ENCODE assay signal across 15 cellular contexts in genomic region chr6:45032426-45032825, GRCh38.
DNase-seq lines count a peak whose midpoint lies in the region; FAIRE-seq and TF ChIP-seq lines count a peak whose summit lies in the region.
"Had no signal": no experiment of that assay in that cellular context is flagged by ENCODE, and none has a peak within 500 bp of the region (broad histone marks: within the 10 kb centered on the region; RNA-seq: fewer than 3 reads in every experiment).

No MANE protein-coding gene starts in this region.

- no peak overlapping the region for H2BK15ac ChIP-seq in H1 (ENCODE audit: low read length)

- H3K27me3 Mint-ChIP-seq in CD14-positive monocyte (ENCODE audit: low read depth in 3 of 3): peaks cover 0 to 2% (median 2%) of the 10 kb centered on the region in 3 donors
- H3K27me3 Mint-ChIP-seq: CD4-positive, alpha-beta T cell had no signal

- no peak overlapping the region for H3K4ac ChIP-seq in H1 (replicated peaks; ENCODE audit: insufficient read length, low read depth, low read length)

- H3K4me3 Mint-ChIP-seq in CD14-positive monocyte: no peak overlapping the region
- H3K4me3 Mint-ChIP-seq: CD4-positive, alpha-beta T cell; H9 had no signal

- intact Hi-C loops in CD14-positive monocyte (cut with micrococcal nuclease): no loop called here
- intact Hi-C loops in tibial artery (cut with DNase I; ENCODE audit: low total_unique reads): no loop called here

- no peak for TF ChIP-seq CTCF in CD14-positive monocyte (IDR thresholded peaks at IDR 0.05)
- TF ChIP-seq CTCF in H1 (IDR thresholded peaks at IDR 0.05; ENCODE audit: control extremely low read depth in 1 of 3, insufficient read depth in 1 of 3, low read depth in 1 of 3, low read length in 3 of 3): no peak
- TF ChIP-seq CTCF in tibial artery (IDR thresholded peaks at IDR 0.05): no peak

- H3K27ac ChIP-seq in H1 (ENCODE audit: low read depth, low read length) (no peak overlapping the region), tibial artery (no peak overlapping the region)

- H3K4me1 Mint-ChIP-seq in CD14-positive monocyte: peaks cover 27% of the 10 kb centered on the region
- H3K4me1 Mint-ChIP-seq: H9 had no signal

- H4K91ac ChIP-seq in H1 (replicated peaks; ENCODE audit: insufficient read length, low read length): no peak overlapping the region

- H3K36me3 Mint-ChIP-seq in CD14-positive monocyte: peaks cover 5 to 9% of the 10 kb centered on the region in 2 donors

- no peaks in the 10 kb centered on the region for H3K27me3 ChIP-seq in H1 (replicated peaks in 1 of 4; ENCODE audit: control insufficient read depth in 3 of 4, extremely low read depth in 1 of 4, insufficient read depth in 3 of 4, low read length in 3 of 4)
- H3K27me3 ChIP-seq in tibial artery: no peaks in the 10 kb centered on the region
- H3K27me3 ChIP-seq: BE2C had no signal

- no peak overlapping the region for H2BK120ac ChIP-seq in H1 (replicated peaks; ENCODE audit: low read depth, low read length)

- POLR2A ChIA-PET in H1 (lab: Charles Lee; ENCODE audit: partially characterized antibody): no interaction called here

- H4K5ac ChIP-seq in H1 (ENCODE audit: insufficient read length, low read depth, low read length): no peak overlapping the region

- no peaks in the 10 kb centered on the region for H3K79me1 ChIP-seq in H1 (ENCODE audit: low read depth, low read length)

- no peaks in the 10 kb centered on the region for H4K20me1 ChIP-seq in H1 (replicated peaks in 1 of 2; ENCODE audit: control insufficient read depth in 1 of 2, insufficient read depth in 2 of 2, low read length in 2 of 2)

- no peak overlapping the region for H3K4me3 ChIP-seq in H1 (ENCODE audit: extremely low read depth in 1 of 4, insufficient read depth in 2 of 4, low read depth in 3 of 4, low read length in 4 of 4)
- no peak overlapping the region for H3K4me3 ChIP-seq in tibial artery

- H3K18ac ChIP-seq in H1 (ENCODE audit: extremely low read depth, low read length): no peak overlapping the region

- CTCF ChIA-PET in H1 (lab: Charles Lee; ENCODE audit: partially characterized antibody): no interaction called here

- no peak overlapping the region for H3K14ac ChIP-seq in H1 (ENCODE audit: insufficient read length)

- H3K9me3 ChIP-seq in H1 (ENCODE audit: insufficient read depth in 2 of 2, low read depth in 1 of 2, low read length in 1 of 2): no peaks in the 10 kb centered on the region
- H3K9me3 ChIP-seq in tibial artery: peaks cover 0 to 8% (median 0%) of the 10 kb centered on the region in 3 donors
- H3K9me3 ChIP-seq: BE2C, Caco-2 had no signal

- no peak overlapping the region for H3K9ac ChIP-seq in H1 (replicated peaks in 1 of 4; ENCODE audit: extremely low read depth in 1 of 4, low read depth in 3 of 4, low read length in 3 of 4)

- no peak for DNase-seq in CD14-positive monocyte (ENCODE audit: low spot score)
- DNase-seq in GM12891 (ENCODE audit: insufficient read length, low spot score): no peak
- peak; percentile 48 for DNase-seq in NCI-H526 (lab: John Stamatoyannopoulos, UW)
- no peak for DNase-seq in H1 (ENCODE audit: low read depth in 1 of 2, low spot score in 2 of 2)
- DNase-seq in tibial artery: no peak
- no peak for DNase-seq in NCI-H1092 treated with DMSO at 0.1 percent for 48 hours (lab: John Stamatoyannopoulos, UW)
- DNase-seq: BE2C; C1 segment of cervical spinal cord; Caco-2; CD4-positive, alpha-beta T cell; DMS153; DMS79; GDM1; GOT3; H9 had no signal

- H2BK5ac ChIP-seq in H1 (ENCODE audit: low read depth, low read length): no peak overlapping the region

- no peak overlapping the region for H3K4me2 ChIP-seq in H1 (ENCODE audit: insufficient read depth in 1 of 2, low read depth in 2 of 2, low read length in 2 of 2)

- H3K4me1 ChIP-seq in H1 (replicated peaks in 1 of 4; ENCODE audit: control insufficient read depth in 3 of 4, insufficient read depth in 4 of 4, low read length in 3 of 4): no peaks in the 10 kb centered on the region
- H3K4me1 ChIP-seq in tibial artery: no peaks in the 10 kb centered on the region
- H3K4me1 ChIP-seq: BE2C, Caco-2 had no signal

- peak; percentile 23 for FAIRE-seq in GM12891 (lab: Jason Lieb, UNC)
- no peak for FAIRE-seq in H1 (lab: Jason Lieb, UNC)

- no peak overlapping the region for H2AFZ ChIP-seq in H1 (ENCODE audit: low read length)

- H2BK20ac ChIP-seq in H1 (ENCODE audit: low read length): no peak overlapping the region

- H3K23ac ChIP-seq in H1 (ENCODE audit: insufficient read length): no peak overlapping the region

- H3K9me3 Mint-ChIP-seq in CD14-positive monocyte: peaks cover 3 to 10% (median 8%) of the 10 kb centered on the region in 7 donors
- H3K9me3 Mint-ChIP-seq: CD4-positive, alpha-beta T cell had no signal

- H3K23me2 ChIP-seq in H1 (ENCODE audit: low read depth, low read length): no peaks in the 10 kb centered on the region

- no peak overlapping the region for H2AK5ac ChIP-seq in H1 (ENCODE audit: low read depth, low read length)

- no peak for TF ChIP-seq EP300 in H1 (IDR thresholded peaks at IDR 0.05; ENCODE audit: borderline replicate concordance in 1 of 2, low read depth in 2 of 2, low read length in 2 of 2)

- TF ChIP-seq POLR2A in GM12891 (IDR thresholded peaks at IDR 0.05; ENCODE audit: low read depth, low read length) (no peak), H1 (IDR thresholded peaks at IDR 0.05; ENCODE audit: control extremely low read depth in 1 of 2, low read depth in 2 of 2, low read length in 2 of 2) (no peak)

- H3K36me3 ChIP-seq in H1 (ENCODE audit: control insufficient read depth in 2 of 4, insufficient read depth in 4 of 4, low read length in 3 of 4) (no peaks in the 10 kb centered on the region), tibial artery (no peaks in the 10 kb centered on the region)
- H3K36me3 ChIP-seq: BE2C had no signal

- peak overlapping the region; percentile 42 to 85 (median 69) for H3K27ac Mint-ChIP-seq in CD14-positive monocyte
- H3K27ac Mint-ChIP-seq: CD4-positive, alpha-beta T cell; H9 had no signal

- H3K79me2 ChIP-seq in H1 (ENCODE audit: control insufficient read depth in 1 of 2, insufficient read depth in 2 of 2, low read length in 2 of 2): no peaks in the 10 kb centered on the region

- H2BK12ac ChIP-seq in H1 (ENCODE audit: low read depth, low read length): no peak overlapping the region

- TF ChIP-seq RAD21 in H1 (IDR thresholded peaks at IDR 0.05 in 1 of 2, conservative IDR thresholded peaks at IDR 0.05 in 1 of 2; ENCODE audit: low read depth in 2 of 2, low read length in 2 of 2): no peak

- no peak overlapping the region for H4K8ac ChIP-seq in H1 (ENCODE audit: extremely low read depth, insufficient read depth, low read length)

- no peak overlapping the region for H3K56ac ChIP-seq in H1 (replicated peaks; ENCODE audit: insufficient read length, low read depth, low read length)

- 96% methylated on average over 2 of the region's 2 CpGs; no CpG with 5 or more reads in 1 of the 2 experiments for WGBS in H1 (ENCODE audit: extremely low coverage in 1 of 2, insufficient coverage in 1 of 2, insufficient read length in 1 of 2, insufficient replicate concordance in 2 of 2, low coverage in 1 of 2, low lambda C conversion rate in 2 of 2, missing lambda C conversion rate in 1 of 2), 2 experiments

TF ChIP-seq in GM12891, 5 proteins besides CTCF, POLR2A, EP300 and RAD21:
- TF ChIP-seq POLR2AphosphoS5 (IDR thresholded peaks at IDR 0.05; ENCODE audit: low read depth, low read length): no peak
- TF ChIP-seq POU2F2 (IDR thresholded peaks at IDR 0.05; ENCODE audit: low read depth, low read length): no peak
- no peak for TF ChIP-seq TAF1 (IDR thresholded peaks at IDR 0.05; ENCODE audit: low read depth, low read length)
- TF ChIP-seq PAX5 (IDR thresholded peaks at IDR 0.05; ENCODE audit: insufficient read depth, low read length, severe bottlenecking): no peak
- TF ChIP-seq SPI1 (IDR thresholded peaks at IDR 0.05; ENCODE audit: low read depth, low read length): no peak

TF ChIP-seq in H1, 55 proteins besides CTCF, POLR2A, EP300 and RAD21:
- TF ChIP-seq SP2 (IDR thresholded peaks at IDR 0.05; ENCODE audit: low read length): no peak
- peak; percentile 55 for TF ChIP-seq CEBPB (IDR thresholded peaks at IDR 0.05; ENCODE audit: low read depth, low read length)
TF ChIP-seq in H1: peak in this region for 1.

Comparison
In these comparisons a context has a peak if more than half of its experiments do, and no peak if none do; other contexts are left out.
1. DNase-seq: peak in NCI-H526 (2 of 2); none in CD14-positive monocyte (single experiment), GM12891 (single experiment), H1 (0 of 2), tibial artery (0 of 2) and NCI-H1092 treated with DMSO at 0.1 percent for 48 hours (single experiment).